In genomic region chr1:153347856-153348255, GRCh38 we compare ENCODE assay signal across 17 cellular contexts. TPM values are rescaled to one million over a fixed set of nuclear protein-coding genes. Genes with fewer than 3 reads are reported as not detected.
DNase-seq lines count a peak whose midpoint lies in the region; FAIRE-seq and TF ChIP-seq lines count a peak whose summit lies in the region.
"Had no signal": no experiment of that assay in that cellular context is flagged by ENCODE, and none has a peak within 500 bp of the region (broad histone marks: within the 10 kb centered on the region; RNA-seq: fewer than 3 reads in every experiment).

No MANE protein-coding gene starts in this region.

- H3K27ac ChIP-seq in colonic mucosa = no peak overlapping the region
- H3K27ac ChIP-seq in kidney (ENCODE audit: low read depth in 2 of 2, low read length in 2 of 2) = no peak overlapping the region
- H3K27ac ChIP-seq: A549, SK-N-MC had no signal

- peaks cover 18% of the 10 kb centered on the region for H3K27me3 Mint-ChIP-seq in osteocyte (ENCODE audit: unreplicated experiment)

- peak; percentile 35 for DNase-seq in NCI-H748 (lab: John Stamatoyannopoulos, UW; ENCODE audit: unreplicated experiment)
- no peak for DNase-seq in NCI-H748 treated with DMSO at 0.1 percent for 48 hours (lab: John Stamatoyannopoulos, UW)
- peak; percentile 1 for DNase-seq in GM20000 (ENCODE audit: low spot score)
- peak; percentile 9 for DNase-seq in colonic mucosa
- DNase-seq in osteocyte (ENCODE audit: extremely low spot score, unreplicated experiment) = peak; percentile 53
- DNase-seq in GF-D8 (lab: John Stamatoyannopoulos, UW) = no peak
- no peak for DNase-seq in kidney
- DNase-seq: Calu3, DMS79, IMR-90, NCI-H446 had no signal

- intact Hi-C loops in colonic mucosa (cut with DNase I) (no loop called here), kidney (cut with DNase I) (no loop called here)

- no peak for FAIRE-seq in kidney (lab: Jason Lieb, UNC)
- FAIRE-seq: A549, GM12892 had no signal

- no peak overlapping the region for H3K4me3 Mint-ChIP-seq in osteocyte (ENCODE audit: unreplicated experiment)
- H3K4me3 Mint-ChIP-seq: CD14-positive monocyte, H9 had no signal

- H3K27me3 ChIP-seq in colonic mucosa = no peaks in the 10 kb centered on the region

- no peaks in the 10 kb centered on the region for H3K4me1 Mint-ChIP-seq in osteocyte (ENCODE audit: unreplicated experiment)

- no peaks in the 10 kb centered on the region for H3K9me3 ChIP-seq in colonic mucosa
- H3K9me3 ChIP-seq in kidney (ENCODE audit: control insufficient read depth in 1 of 2, low read length in 2 of 2) = no peaks in the 10 kb centered on the region
- H3K9me3 ChIP-seq: A549 had no signal

- H3K36me3 Mint-ChIP-seq in osteocyte (ENCODE audit: unreplicated experiment) = no peaks in the 10 kb centered on the region
- H3K36me3 Mint-ChIP-seq: CD14-positive monocyte had no signal

- H3K9me3 Mint-ChIP-seq in osteocyte (ENCODE audit: unreplicated experiment) = no peaks in the 10 kb centered on the region
- H3K9me3 Mint-ChIP-seq: CD14-positive monocyte, H9 had no signal

- H3K9ac ChIP-seq in colonic mucosa (ENCODE audit: low read depth in 2 of 2, low read length in 2 of 2) (no peak overlapping the region), kidney (ENCODE audit: low read length in 2 of 2) (no peak overlapping the region)

- H3K36me3 ChIP-seq in colonic mucosa (no peaks in the 10 kb centered on the region), kidney (ENCODE audit: control insufficient read depth in 1 of 2, insufficient read depth in 2 of 2, low read length in 2 of 2) (no peaks in the 10 kb centered on the region)

- H3K4me1 ChIP-seq in colonic mucosa (no peaks in the 10 kb centered on the region), kidney (ENCODE audit: control insufficient read depth in 1 of 2, insufficient read depth in 1 of 2, low read depth in 1 of 2, low read length in 2 of 2) (no peaks in the 10 kb centered on the region)
- H3K4me1 ChIP-seq: A549 had no signal

- no peak overlapping the region for H3K4me3 ChIP-seq in colonic mucosa
- no peak overlapping the region for H3K4me3 ChIP-seq in kidney (ENCODE audit: low read length in 2 of 2)
- H3K4me3 ChIP-seq: A549, SK-N-MC had no signal

- no peak for TF ChIP-seq CTCF in GM20000 (IDR thresholded peaks at IDR 0.05; ENCODE audit: extremely low read depth, missing control alignments)
- TF ChIP-seq CTCF in colonic mucosa (IDR thresholded peaks at IDR 0.05) = no peak
- no peak for TF ChIP-seq CTCF in osteocyte (IDR thresholded peaks at IDR 0.05)
- no peak for TF ChIP-seq CTCF in kidney (IDR thresholded peaks at IDR 0.05; ENCODE audit: borderline replicate concordance, extremely low read depth, insufficient read depth)

- H3K27ac Mint-ChIP-seq in osteocyte (ENCODE audit: unreplicated experiment) = no peak overlapping the region
- H3K27ac Mint-ChIP-seq: H9 had no signal

RNA-seq across cellular contexts. Expression of gene PGLYRP4, which starts 0.8 kb away (rescaled TPM):
- not detected for total RNA-seq in colonic mucosa
- total RNA-seq in osteocyte = not detected in 2 replicates
- not detected for total RNA-seq in kidney
- not detected for polyA plus RNA-seq in kidney (ENCODE audit: insufficient read depth, low read depth, low replicate concordance)
- total RNA-seq: G401, H9, IMR-90 had no signal
- polyA plus RNA-seq: A549, CD14-positive monocyte, IMR-90 had no signal

RNA-seq across cellular contexts. Expression of gene S100A9, which starts 9.8 kb away (rescaled TPM):
- 10 to 100 TPM; 16.3 to 34.9 TPM for total RNA-seq in colonic mucosa
- total RNA-seq in osteocyte = not detected in 2 replicates
- 271 TPM for total RNA-seq in kidney
- polyA plus RNA-seq in kidney (ENCODE audit: insufficient read depth, low read depth, low replicate concordance) = 41.9 TPM
- total RNA-seq: H9, IMR-90 had no signal
- polyA plus RNA-seq: IMR-90 had no signal

RNA-seq across cellular contexts. Expression of gene S100A12, which starts 27.6 kb away (rescaled TPM):
- not detected for total RNA-seq in colonic mucosa
- total RNA-seq in osteocyte = not detected in 2 replicates
- total RNA-seq in kidney = 1.3 TPM
- polyA plus RNA-seq in kidney (ENCODE audit: insufficient read depth, low read depth, low replicate concordance) = 2.7 TPM
- total RNA-seq: Calu3, G401, H9, IMR-90 had no signal
- polyA plus RNA-seq: A549, IMR-90 had no signal

RNA-seq across cellular contexts. Expression of gene PGLYRP3, which starts 35.1 kb away (rescaled TPM):
- total RNA-seq in colonic mucosa (not detected), osteocyte (not detected in 2 replicates), kidney (not detected)
- polyA plus RNA-seq in kidney (ENCODE audit: insufficient read depth, low read depth, low replicate concordance) = not detected
- total RNA-seq: Calu3, G401, H9, IMR-90 had no signal
- polyA plus RNA-seq: A549, CD14-positive monocyte, IMR-90 had no signal

RNA-seq across cellular contexts. Expression of gene S100A8, which starts 43.0 kb away (rescaled TPM):
- 1 to 10 TPM in 1 of 2 donors, under 1 TPM in 1; 0.79 to 6.9 TPM for total RNA-seq in colonic mucosa
- total RNA-seq in osteocyte = not detected in 2 replicates
- total RNA-seq in kidney = 60.9 TPM
- polyA plus RNA-seq in kidney (ENCODE audit: insufficient read depth, low read depth, low replicate concordance) = 17.5 TPM
- total RNA-seq: Calu3, G401, H9, IMR-90 had no signal
- polyA plus RNA-seq: A549, IMR-90 had no signal

Comparison
In these comparisons a context has a peak if more than half of its experiments do, and no peak if none do; other contexts are left out.
1. DNase-seq: peak in NCI-H748 (single experiment), GM20000 (single experiment), colonic mucosa (single experiment) and osteocyte (single experiment); none in NCI-H748 treated with DMSO at 0.1 percent for 48 hours (single experiment), GF-D8 (single experiment) and kidney (single experiment).
2. RNA of gene S100A9, which starts 9.8 kb away (total RNA-seq): 271 TPM in kidney (single experiment) and 16.3 to 34.9 TPM in colonic mucosa; not detected in osteocyte; every median in the first group is over 10 times any median in the second.